In genomic region chr5:119010206-119010605, GRCh38 we compare ENCODE assay signal across 2 cellular contexts.
TF ChIP-seq lines count a peak whose summit lies in the region.

No MANE protein-coding gene starts in this region.

TF ChIP-seq in HepG2, 621 proteins besides CTCF, POLR2A, EP300 and RAD21:
- TF ChIP-seq ETS1 (CRISPR knock-in tag; IDR thresholded peaks at IDR 0.05) (no peak), ZNF143 (CRISPR knock-in tag; IDR thresholded peaks at IDR 0.05) (no peak), PRDM10 (CRISPR knock-in tag; IDR thresholded peaks at IDR 0.05; ENCODE audit: low read depth) (0 out of 2 replicates have a peak, but pooled peaks have one; percentile 29)

TF ChIP-seq in K562, 482 proteins besides CTCF, POLR2A, EP300 and RAD21:
- TF ChIP-seq MTA2 (IDR thresholded peaks at IDR 0.05; ENCODE audit: low read depth): no peak
- TF ChIP-seq PRDM10 (IDR thresholded peaks at IDR 0.05; ENCODE audit: partially characterized antibody): peak; percentile 90
